28 cellular contexts compared by ENCODE assay signal in the genomic region with DNA sequence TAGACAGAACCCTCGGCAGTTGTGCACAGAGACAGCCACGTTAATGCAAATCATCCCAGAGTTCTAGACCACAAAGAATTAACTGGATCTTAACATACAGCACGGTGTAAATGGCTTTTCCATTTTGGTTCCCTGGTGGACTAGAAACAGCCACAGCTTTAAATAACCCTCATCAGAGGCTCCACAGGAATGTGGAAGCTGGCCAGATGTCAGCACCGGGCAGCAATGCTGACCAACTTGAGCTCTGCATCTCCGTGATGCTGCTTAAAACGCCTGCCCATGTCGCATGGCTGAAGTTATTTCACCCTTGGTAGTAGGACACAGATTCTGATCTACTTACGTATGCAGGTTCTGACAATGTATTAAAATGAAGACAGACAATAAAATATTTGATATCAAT. TPM values are rescaled to one million over a fixed set of nuclear protein-coding genes. Genes with fewer than 3 reads are reported as not detected.
DNase-seq lines count a peak whose midpoint lies in the region; ATAC-seq, FAIRE-seq and TF ChIP-seq lines count a peak whose summit lies in the region.
"Had no signal": no experiment of that assay in that cellular context is flagged by ENCODE, and none has a peak within 500 bp of the region (broad histone marks: within the 10 kb centered on the region; RNA-seq: fewer than 3 reads in every experiment).

No MANE protein-coding gene starts in this region.

- intact Hi-C loops in left ventricle myocardium superior (cut with micrococcal nuclease): no loop called here
- intact Hi-C loops in CD8-positive, alpha-beta T cell (cut with DNase I, micrococcal nuclease): no loop called here

- H3K4me1 ChIP-seq in CD8-positive, alpha-beta T cell (ENCODE audit: insufficient read depth, low read length): peaks cover 13% of the 10 kb centered on the region
- H3K4me1 ChIP-seq: breast epithelium, esophagus squamous epithelium had no signal

- no peaks in the 10 kb centered on the region for H3K27me3 ChIP-seq in CD8-positive, alpha-beta T cell (ENCODE audit: insufficient read depth, low read length)
- H3K27me3 ChIP-seq: breast epithelium, esophagus squamous epithelium had no signal

- H3K4me3 Mint-ChIP-seq in CD8-positive, alpha-beta T cell: no peak overlapping the region
- H3K4me3 Mint-ChIP-seq: activated naive CD4-positive, alpha-beta T cell treated with anti-CD3 and anti-CD28 coated beads for 36 hours; B cell; nephron progenitor cell; T-helper 1 cell treated with Interleukin-12 subunit alpha and Interleukin-12 subunit beta and Interleukin-4 antibody, amounts not matched to agents 30 μg/mL and 1 μg/mL, for 36 hours had no signal

- H3K36me3 Mint-ChIP-seq in CD8-positive, alpha-beta T cell: peaks cover 55% of the 10 kb centered on the region

- no peaks in the 10 kb centered on the region for H3K27me3 Mint-ChIP-seq in CD8-positive, alpha-beta T cell (ENCODE audit: low read depth)
- H3K27me3 Mint-ChIP-seq: B cell had no signal

- H3K27ac ChIP-seq in CD8-positive, alpha-beta T cell (ENCODE audit: low read depth, low read length): no peak overlapping the region
- H3K27ac ChIP-seq: breast epithelium, esophagus squamous epithelium, VCaP had no signal

- no peak overlapping the region for H3K4me3 ChIP-seq in CD8-positive, alpha-beta T cell (ENCODE audit: low read depth, low read length)
- H3K4me3 ChIP-seq: breast epithelium, esophagus squamous epithelium, GM12878 had no signal

- no peaks in the 10 kb centered on the region for H3K36me3 ChIP-seq in CD8-positive, alpha-beta T cell (ENCODE audit: insufficient read depth, low read length)
- H3K36me3 ChIP-seq: breast epithelium, esophagus squamous epithelium had no signal

- no peaks in the 10 kb centered on the region for H3K9me3 ChIP-seq in CD8-positive, alpha-beta T cell (ENCODE audit: low read length)
- H3K9me3 ChIP-seq: breast epithelium, esophagus squamous epithelium had no signal

- peak; percentile 97 for ATAC-seq in left ventricle myocardium superior
- no peak for ATAC-seq in CD8-positive, alpha-beta T cell
- ATAC-seq: GM12878; stimulated activated naive CD8-positive, alpha-beta T cell treated with anti-CD3 and anti-CD28 coated beads, Interleukin-15, Interleukin-2, amounts not matched to agents 100 U/mL and 50 U/mL, for 24 hours had no signal

- no peak for TF ChIP-seq POLR2A in GM12892 (IDR thresholded peaks at IDR 0.05; ENCODE audit: low read depth, low read length)

- no peak overlapping the region for H3K27ac Mint-ChIP-seq in CD8-positive, alpha-beta T cell
- H3K27ac Mint-ChIP-seq: activated naive CD4-positive, alpha-beta T cell treated with anti-CD3 and anti-CD28 coated beads for 36 hours; B cell; nephron progenitor cell; T-helper 1 cell treated with Interleukin-12 subunit alpha and Interleukin-12 subunit beta and Interleukin-4 antibody, amounts not matched to agents 30 μg/mL and 1 μg/mL, for 36 hours had no signal

- CTCF ChIA-PET in CD8-positive, alpha-beta T cell (lab: Charles Lee): interaction anchor here (1.7 kb wide), 1 partner anchor 15 kb away, joined by 6 read pairs; no protein-coding TSS in a partner anchor

- TF ChIP-seq CTCF in CD8-positive, alpha-beta T cell (IDR thresholded peaks at IDR 0.05): no peak

- H3K9me3 Mint-ChIP-seq in CD8-positive, alpha-beta T cell: peaks cover 2% of the 10 kb centered on the region
- H3K9me3 Mint-ChIP-seq: activated naive CD4-positive, alpha-beta T cell treated with anti-CD3 and anti-CD28 coated beads for 36 hours had no signal

- H3K4me1 Mint-ChIP-seq in CD8-positive, alpha-beta T cell (ENCODE audit: low read depth): peaks cover 35% of the 10 kb centered on the region

- no peak for FAIRE-seq in GM12892 (lab: Jason Lieb, UNC)
- FAIRE-seq: G401.6, GM12878, kidney had no signal

- DNase-seq in GM03348 (ENCODE audit: low spot score): peak; percentile 13
- DNase-seq in cerebellar cortex (ENCODE audit: low spot score): peak; percentile 59
- DNase-seq in left ventricle myocardium superior: peak; percentile 78
- peak; percentile 45 for DNase-seq in stromal cell of bone marrow (ENCODE audit: low read depth)
- DNase-seq in CD8-positive, alpha-beta T cell: no peak
- no peak for DNase-seq in GM12892 (ENCODE audit: insufficient read length)
- DNase-seq in Kasumi-1 (lab: John Stamatoyannopoulos, UW): no peak
- DNase-seq: activated CD4-positive, alpha-beta T cell treated with anti-CD3 and anti-CD28 coated beads, Interleukin-2, amount 50 U/mL, for 48 hours; activated naive CD4-positive, alpha-beta T cell treated with anti-CD3 and anti-CD28 coated beads for 36 hours; activated T-cell treated with anti-CD3 and anti-CD28 coated beads for 4 hours; effector CD4-positive, alpha-beta T cell; esophagus squamous epithelium; hippocampal formation; Karpas-422; kidney; NCI-H1105 treated with DMSO at 0.1 percent for 48 hours; NCI-H2107; NCI-H524; nephron progenitor cell; retina; SHP77; stimulated activated naive CD8-positive, alpha-beta T cell treated with anti-CD3 and anti-CD28 coated beads, Interleukin-15, Interleukin-2, amounts not matched to agents 100 U/mL and 50 U/mL, for 24 hours had no signal

- POLR2A ChIA-PET in CD8-positive, alpha-beta T cell (lab: Charles Lee): no interaction called here

RNA-seq across cellular contexts. Expression of a gene that starts 24.5 kb away (rescaled TPM):
- total RNA-seq in left ventricle myocardium superior: 58.8 TPM
- total RNA-seq in CD8-positive, alpha-beta T cell: 10 to 100 TPM; 23.8 to 26.1 TPM
- 47.0 TPM for polyA plus RNA-seq in GM12892 (2012; ENCODE audit: missing spikeins)

Comparison
In these comparisons a context has a peak if more than half of its experiments do, and no peak if none do; other contexts are left out.
1. DNase-seq: peak in GM03348 (single experiment), cerebellar cortex (single experiment), left ventricle myocardium superior (single experiment) and stromal cell of bone marrow (single experiment); none in CD8-positive, alpha-beta T cell (0 of 7), GM12892 (single experiment) and Kasumi-1 (0 of 2).